In the genomic region with DNA sequence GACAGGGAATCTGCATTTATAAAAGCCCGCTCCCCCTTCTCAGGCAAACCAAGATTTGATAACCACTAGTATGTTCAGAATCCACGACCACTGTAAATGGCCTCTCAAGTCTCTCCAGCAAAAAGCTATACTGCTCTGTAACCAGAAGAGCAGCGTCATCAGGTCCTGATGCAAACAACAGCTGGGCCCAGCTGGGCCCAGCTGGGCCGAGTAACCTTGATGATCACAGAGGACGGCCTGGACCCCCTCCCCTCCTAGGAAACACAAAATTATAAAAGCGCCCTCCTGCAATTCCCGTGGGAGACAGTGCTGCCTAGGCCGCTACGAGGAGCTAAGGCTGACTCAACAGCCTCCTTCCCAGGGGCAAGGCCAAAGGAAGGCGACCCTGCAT, we compare ENCODE assay signal across 8 cellular contexts. TPM values are rescaled to one million over a fixed set of nuclear protein-coding genes. Genes with fewer than 3 reads are reported as not detected.
DNase-seq lines count a peak whose midpoint lies in the region; ATAC-seq, FAIRE-seq and TF ChIP-seq lines count a peak whose summit lies in the region.

No MANE protein-coding gene starts in this region.

- peak overlapping the region; percentile 89 to 96 (median 94) for H3K4me3 Mint-ChIP-seq in nephron

- H3K4me1 Mint-ChIP-seq in nephron, result peaks cover 54% of the 10 kb centered on the region

- intact Hi-C loops in dorsolateral prefrontal cortex (cut with DNase I), result loop anchor here (1.0 to 10.0 kb wide), 5 partner anchors 12 to 429 kb away; a partner anchor contains a TSS

- H3K9me3 Mint-ChIP-seq in nephron, result no peaks in the 10 kb centered on the region

- peak; percentile 1 for ATAC-seq in GM18861 (IDR thresholded peaks at IDR 0.05; ENCODE audit: unreplicated experiment)

- no peak for FAIRE-seq in GM12891 (lab: Jason Lieb, UNC)

- no peak for DNase-seq in dorsolateral prefrontal cortex
- DNase-seq in GM12891 (ENCODE audit: insufficient read length, low spot score), result no peak
- DNase-seq in NCI-H524 treated with DMSO at 0.1 percent for 48 hours (lab: John Stamatoyannopoulos, UW), result no peak
- no peak for DNase-seq in NCI-H187 (lab: John Stamatoyannopoulos, UW)
- DNase-seq in anterior cingulate cortex (lab: John Stamatoyannopoulos, UW), result no peak

- TF ChIP-seq POLR2A in GM12891 (IDR thresholded peaks at IDR 0.05; ENCODE audit: low read depth, low read length), result no peak

- TF ChIP-seq CTCF in dorsolateral prefrontal cortex (IDR thresholded peaks at IDR 0.05 in 54 of 56, conservative IDR thresholded peaks at IDR 0.05 in 2 of 56; ENCODE audit: low read depth in 1 of 56, partially characterized antibody in 56 of 56) (peak in 1 of 56 donors; percentile 13), nephron (IDR thresholded peaks at IDR 0.05; ENCODE audit: unreplicated experiment in 3 of 3) (no peak)

- H3K36me3 Mint-ChIP-seq in nephron (ENCODE audit: low read depth), result peaks cover 14% of the 10 kb centered on the region

- no peaks in the 10 kb centered on the region for H3K9me3 ChIP-seq in KOPT-K1 (ENCODE audit: insufficient read depth, low read length, poor library complexity, severe bottlenecking)

- peak overlapping the region; percentile 73 to 98 (median 89) for H3K4me3 ChIP-seq in dorsolateral prefrontal cortex

- peak overlapping the region; percentile 98 to 100 (median 99) for H3K27ac Mint-ChIP-seq in nephron

- H3K27me3 ChIP-seq in dorsolateral prefrontal cortex, result no peaks in the 10 kb centered on the region

- H3K36me3 ChIP-seq in KOPT-K1 (ENCODE audit: insufficient read depth, low read length), result peaks cover 24% of the 10 kb centered on the region

- peaks cover 3% of the 10 kb centered on the region for H3K27me3 Mint-ChIP-seq in nephron (ENCODE audit: low read depth)

- H3K27ac ChIP-seq in KOPT-K1 (ENCODE audit: low read depth, low read length, poor library complexity, severe bottlenecking) (peak overlapping the region; percentile 84), dorsolateral prefrontal cortex (peak overlapping the region; percentile 95 to 100 (median 99))

TF ChIP-seq in GM12891, 5 proteins besides CTCF, POLR2A, EP300 and RAD21:
- no peak for TF ChIP-seq SPI1 (IDR thresholded peaks at IDR 0.05; ENCODE audit: low read depth, low read length)
- TF ChIP-seq TAF1 (IDR thresholded peaks at IDR 0.05; ENCODE audit: low read depth, low read length), result no peak; the same call in 1 of the 2 replicates
- TF ChIP-seq POLR2AphosphoS5 (IDR thresholded peaks at IDR 0.05; ENCODE audit: low read depth, low read length), result no peak

RNA-seq across cellular contexts. Expression of a gene that starts 0.5 kb away (rescaled TPM):
- total RNA-seq in dorsolateral prefrontal cortex, result 10 to 100 TPM; 21.1 to 44.3 (median 32.3) TPM
- 18.6 TPM for polyA plus RNA-seq in GM12891 (2012; ENCODE audit: low read depth, missing spikeins)

RNA-seq across cellular contexts. Expression of a gene that starts 12.2 kb away (rescaled TPM):
- total RNA-seq in dorsolateral prefrontal cortex, result 10 to 100 TPM in 3 of 120 experiments, 1 to 10 TPM in 80, under 1 TPM in 37; 0.17 to 25.9 (median 1.5) TPM
- 54.7 TPM for polyA plus RNA-seq in GM12891 (2012; ENCODE audit: low read depth, missing spikeins)
